In genomic region chr21:41828884-41829360, GRCh38 we compare ENCODE assay signal across 2 cellular contexts.
TF ChIP-seq lines count a peak whose summit lies in the region.

No MANE protein-coding gene starts in this region.

TF ChIP-seq in IMR-90, 13 proteins besides CTCF, POLR2A, EP300 and RAD21:
- TF ChIP-seq SMC3 (IDR thresholded peaks at IDR 0.05; ENCODE audit: low read depth, low read length) (no peak), NFE2L2 (IDR thresholded peaks at IDR 0.05; ENCODE audit: low read depth, low read length) (no peak), BHLHE40 (IDR thresholded peaks at IDR 0.05; ENCODE audit: low read depth, low read length) (no peak), RFX5 (IDR thresholded peaks at IDR 0.05; ENCODE audit: low read depth, low read length) (no peak), RCOR1 (IDR thresholded peaks at IDR 0.05; ENCODE audit: insufficient replicate concordance, low read length) (no peak), FOS (IDR thresholded peaks at IDR 0.05; ENCODE audit: low read depth, low read length) (no peak), CEBPB (IDR thresholded peaks at IDR 0.05; ENCODE audit: low read depth, low read length) (no peak), MAFK (IDR thresholded peaks at IDR 0.05; ENCODE audit: low read depth, low read length) (no peak), USF2 (IDR thresholded peaks at IDR 0.05; ENCODE audit: low read depth, low read length) (no peak), CHD1 (IDR thresholded peaks at IDR 0.05; ENCODE audit: low read depth, low read length) (no peak), MAZ (IDR thresholded peaks at IDR 0.05; ENCODE audit: borderline replicate concordance, low read depth, low read length) (no peak), MXI1 (IDR thresholded peaks at IDR 0.05; ENCODE audit: borderline replicate concordance, low read depth, low read length) (no peak)
- TF ChIP-seq, protein P1, sequence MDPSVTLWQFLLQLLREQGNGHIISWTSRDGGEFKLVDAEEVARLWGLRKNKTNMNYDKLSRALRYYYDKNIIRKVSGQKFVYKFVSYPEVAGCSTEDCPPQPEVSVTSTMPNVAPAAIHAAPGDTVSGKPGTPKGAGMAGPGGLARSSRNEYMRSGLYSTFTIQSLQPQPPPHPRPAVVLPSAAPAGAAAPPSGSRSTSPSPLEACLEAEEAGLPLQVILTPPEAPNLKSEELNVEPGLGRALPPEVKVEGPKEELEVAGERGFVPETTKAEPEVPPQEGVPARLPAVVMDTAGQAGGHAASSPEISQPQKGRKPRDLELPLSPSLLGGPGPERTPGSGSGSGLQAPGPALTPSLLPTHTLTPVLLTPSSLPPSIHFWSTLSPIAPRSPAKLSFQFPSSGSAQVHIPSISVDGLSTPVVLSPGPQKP (IDR thresholded peaks at IDR 0.05; ENCODE audit: borderline replicate concordance, low read depth, low read length) = no peak

TF ChIP-seq in K562, 482 proteins besides CTCF, POLR2A, EP300 and RAD21:
- TF ChIP-seq HDAC1 (IDR thresholded peaks at IDR 0.05) (no peak), ZC3H8 (IDR thresholded peaks at IDR 0.05) (peak; percentile 11; the same call in 1 of the 2 replicates), ZBTB1 (CRISPR knock-in tag; IDR thresholded peaks at IDR 0.05; ENCODE audit: borderline replicate concordance, low read depth) (no peak), MXI1 (IDR thresholded peaks at IDR 0.05; ENCODE audit: low read depth, low read length) (no peak), DPF2 (IDR thresholded peaks at IDR 0.05) (0 out of 2 replicates have a peak, but pooled peaks have one; percentile 11), SMARCA5 (IDR thresholded peaks at IDR 0.05) (0 out of 2 replicates have a peak, but pooled peaks have one; percentile 10), CAMTA2 (CRISPR knock-in tag; conservative IDR thresholded peaks at IDR 0.05) (no peak), RHOXF2B (CRISPR knock-in tag; conservative IDR thresholded peaks at IDR 0.05) (no peak), PHF21A (IDR thresholded peaks at IDR 0.05; ENCODE audit: borderline replicate concordance, low read depth) (no peak), ZBTB33 (CRISPR knock-in tag; IDR thresholded peaks at IDR 0.05) (no peak), EHMT2 (IDR thresholded peaks at IDR 0.05) (peak; percentile 21; the same call in 1 of the 2 replicates), MYNN (IDR thresholded peaks at IDR 0.05) (no peak), MYNN (CRISPR knock-in tag; IDR thresholded peaks at IDR 0.05) (no peak), ADNP (tag; IDR thresholded peaks at IDR 0.05) (peak; percentile 52; the same call in 1 of the 2 replicates), DIDO1 (tag; IDR thresholded peaks at IDR 0.05; ENCODE audit: low read depth) (0 out of 2 replicates have a peak, but pooled peaks have one; percentile 19), BCLAF1 (IDR thresholded peaks at IDR 0.05; ENCODE audit: borderline replicate concordance in 1 of 2, control insufficient read depth in 1 of 2, low read depth in 2 of 2, low read length in 1 of 2) (peak in 1 of 2 experiments; percentile 52; a peak in 1 of 4 replicates), ZBTB2 (IDR thresholded peaks at IDR 0.05) (0 out of 2 replicates have a peak, but pooled peaks have one; percentile 14), CXXC5 (CRISPR knock-in tag; IDR thresholded peaks at IDR 0.05) (no peak), HLTF (IDR thresholded peaks at IDR 0.05) (no peak; the same call in 1 of the 2 replicates), NUFIP1 (IDR thresholded peaks at IDR 0.05; ENCODE audit: partially characterized antibody) (peak; percentile 23), SNRNP70 (optimal IDR thresholded peaks at IDR 0.05; ENCODE audit: low read depth, low read length) (no peak), EP400 (IDR thresholded peaks at IDR 0.05) (no peak), NBN (IDR thresholded peaks at IDR 0.05; ENCODE audit: low read depth) (0 out of 2 replicates have a peak, but pooled peaks have one; percentile 21), FOXK2 (conservative IDR thresholded peaks at IDR 0.05 in 1 of 2, IDR thresholded peaks at IDR 0.05 in 1 of 2; ENCODE audit: low read depth in 2 of 2) (peak in 1 of 2 experiments; percentile 6; a peak in 1 of 4 replicates), ARNT (IDR thresholded peaks at IDR 0.05) (0 out of 4 replicates have a peak, but pooled peaks of 1 of the 2 experiments have one; percentile 52), RFX1 (IDR thresholded peaks at IDR 0.05) (no peak), PHF20 (IDR thresholded peaks at IDR 0.05; ENCODE audit: partially characterized antibody) (peak; percentile 83), ZNF764 (CRISPR knock-in tag; IDR thresholded peaks at IDR 0.05; ENCODE audit: low read depth) (no peak), NCOA4 (IDR thresholded peaks at IDR 0.05; ENCODE audit: partially characterized antibody) (peak; percentile 52), ILF3 (IDR thresholded peaks at IDR 0.05; ENCODE audit: borderline replicate concordance) (no peak), CCAR2 (IDR thresholded peaks at IDR 0.05; ENCODE audit: low read depth, low read length) (no peak), NCOA2 (IDR thresholded peaks at IDR 0.05; ENCODE audit: partially characterized antibody in 2 of 2) (no peak), GATAD2A (IDR thresholded peaks at IDR 0.05) (0 out of 2 replicates have a peak, but pooled peaks have one; percentile 27), TRIM24 (IDR thresholded peaks at IDR 0.05) (peak; percentile 16 to 58; a peak in 3 of 4 replicates), KAT7 (CRISPR knock-in tag; IDR thresholded peaks at IDR 0.05; ENCODE audit: borderline replicate concordance) (no peak), STAT5B (CRISPR knock-in tag; IDR thresholded peaks at IDR 0.05) (no peak), BCOR (IDR thresholded peaks at IDR 0.05) (peak; percentile 24; the same call in 1 of the 2 replicates)
- TF ChIP-seq, protein P2, sequence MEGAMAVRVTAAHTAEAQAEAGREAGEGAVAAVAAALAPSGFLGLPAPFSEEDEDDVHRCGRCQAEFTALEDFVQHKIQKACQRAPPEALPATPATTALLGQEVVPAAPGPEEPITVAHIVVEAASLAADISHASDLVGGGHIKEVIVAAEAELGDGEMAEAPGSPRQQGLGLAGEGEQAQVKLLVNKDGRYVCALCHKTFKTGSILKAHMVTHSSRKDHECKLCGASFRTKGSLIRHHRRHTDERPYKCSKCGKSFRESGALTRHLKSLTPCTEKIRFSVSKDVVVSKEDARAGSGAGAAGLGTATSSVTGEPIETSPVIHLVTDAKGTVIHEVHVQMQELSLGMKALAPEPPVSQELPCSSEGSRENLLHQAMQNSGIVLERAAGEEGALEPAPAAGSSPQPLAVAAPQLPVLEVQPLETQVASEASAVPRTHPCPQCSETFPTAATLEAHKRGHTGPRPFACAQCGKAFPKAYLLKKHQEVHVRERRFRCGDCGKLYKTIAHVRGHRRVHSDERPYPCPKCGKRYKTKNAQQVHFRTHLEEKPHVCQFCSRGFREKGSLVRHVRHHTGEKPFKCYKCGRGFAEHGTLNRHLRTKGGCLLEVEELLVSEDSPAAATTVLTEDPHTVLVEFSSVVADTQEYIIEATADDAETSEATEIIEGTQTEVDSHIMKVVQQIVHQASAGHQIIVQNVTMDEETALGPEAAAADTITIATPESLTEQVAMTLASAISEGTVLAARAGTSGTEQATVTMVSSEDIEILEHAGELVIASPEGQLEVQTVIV (CRISPR knock-in tag; IDR thresholded peaks at IDR 0.05; ENCODE audit: borderline replicate concordance) = no peak
- TF ChIP-seq, protein P3, sequence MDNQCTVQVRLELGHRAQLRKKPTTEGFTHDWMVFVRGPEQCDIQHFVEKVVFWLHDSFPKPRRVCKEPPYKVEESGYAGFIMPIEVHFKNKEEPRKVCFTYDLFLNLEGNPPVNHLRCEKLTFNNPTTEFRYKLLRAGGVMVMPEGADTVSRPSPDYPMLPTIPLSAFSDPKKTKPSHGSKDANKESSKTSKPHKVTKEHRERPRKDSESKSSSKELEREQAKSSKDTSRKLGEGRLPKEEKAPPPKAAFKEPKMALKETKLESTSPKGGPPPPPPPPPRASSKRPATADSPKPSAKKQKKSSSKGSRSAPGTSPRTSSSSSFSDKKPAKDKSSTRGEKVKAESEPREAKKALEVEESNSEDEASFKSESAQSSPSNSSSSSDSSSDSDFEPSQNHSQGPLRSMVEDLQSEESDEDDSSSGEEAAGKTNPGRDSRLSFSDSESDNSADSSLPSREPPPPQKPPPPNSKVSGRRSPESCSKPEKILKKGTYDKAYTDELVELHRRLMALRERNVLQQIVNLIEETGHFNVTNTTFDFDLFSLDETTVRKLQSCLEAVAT (IDR thresholded peaks at IDR 0.05) = peak; percentile 14 to 39; a peak in 1 of 4 replicates
- TF ChIP-seq, protein P4, sequence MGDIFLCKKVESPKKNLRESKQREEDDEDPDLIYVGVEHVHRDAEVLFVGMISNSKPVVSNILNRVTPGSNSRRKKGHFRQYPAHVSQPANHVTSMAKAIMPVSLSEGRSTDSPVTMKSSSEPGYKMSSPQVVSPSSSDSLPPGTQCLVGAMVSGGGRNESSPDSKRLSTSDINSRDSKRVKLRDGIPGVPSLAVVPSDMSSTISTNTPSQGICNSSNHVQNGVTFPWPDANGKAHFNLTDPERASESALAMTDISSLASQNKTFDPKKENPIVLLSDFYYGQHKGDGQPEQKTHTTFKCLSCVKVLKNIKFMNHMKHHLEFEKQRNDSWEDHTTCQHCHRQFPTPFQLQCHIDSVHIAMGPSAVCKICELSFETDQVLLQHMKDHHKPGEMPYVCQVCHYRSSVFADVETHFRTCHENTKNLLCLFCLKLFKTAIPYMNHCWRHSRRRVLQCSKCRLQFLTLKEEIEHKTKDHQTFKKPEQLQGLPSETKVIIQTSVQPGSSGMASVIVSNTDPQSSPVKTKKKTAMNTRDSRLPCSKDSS (IDR thresholded peaks at IDR 0.05; ENCODE audit: low read depth, partially characterized antibody) = peak; percentile 12
